1 cellular context compared by ENCODE assay signal in genomic region chr1:64950284-64950809, GRCh38.
TF ChIP-seq lines count a peak whose summit lies in the region.

No MANE protein-coding gene starts in this region.

TF ChIP-seq in A549, 52 proteins besides CTCF, POLR2A, EP300 and RAD21 (continued from another document):
- no peak for TF ChIP-seq HMGXB4 (CRISPR knock-in tag; IDR thresholded peaks at IDR 0.05; ENCODE audit: borderline replicate concordance)
- no peak for TF ChIP-seq FOSB (CRISPR knock-in tag; IDR thresholded peaks at IDR 0.05)
- TF ChIP-seq HDAC2 (IDR thresholded peaks at IDR 0.05), result no peak
